In the genomic region with DNA sequence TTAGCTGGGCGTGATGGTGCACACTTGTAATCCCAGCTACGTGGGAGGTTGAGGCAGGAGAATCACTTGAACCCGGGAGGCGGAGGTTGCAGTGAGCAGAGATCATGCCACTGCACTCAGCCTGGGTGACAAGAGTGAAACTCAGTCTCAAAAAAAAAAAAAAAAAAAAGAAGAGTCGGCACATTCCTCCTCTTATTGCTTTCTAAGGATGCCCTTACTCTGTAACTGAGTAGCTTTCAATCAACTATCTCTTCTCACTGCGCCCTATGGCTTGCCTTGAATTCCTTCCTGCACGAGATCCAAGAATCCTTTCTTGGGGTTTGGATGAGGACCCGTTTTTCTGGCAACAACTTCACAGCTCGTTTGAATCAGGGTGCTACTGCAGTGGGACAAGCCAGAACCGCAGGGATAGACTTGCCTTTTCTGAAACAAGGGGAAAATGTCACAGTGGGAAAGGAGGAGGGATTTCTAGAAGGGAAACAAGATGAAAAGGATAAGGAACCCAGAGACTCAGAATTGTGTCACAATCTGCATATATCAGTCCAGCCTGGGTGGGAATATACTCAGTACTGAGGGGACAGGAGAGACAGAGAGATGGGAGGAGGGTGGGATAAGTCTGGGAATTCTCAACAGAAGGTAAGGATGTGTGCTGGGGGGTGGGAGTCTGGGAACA, we compare ENCODE assay signal across 11 cellular contexts. TPM values are rescaled to one million over a fixed set of nuclear protein-coding genes. Genes with fewer than 3 reads are reported as not detected.
A peak's percentile ranks its signal among the peaks of the same experiment; 100 is the strongest.
DNase-seq lines count a peak whose midpoint lies in the region; TF ChIP-seq lines count a peak whose summit lies in the region.
"Had no signal": no experiment of that assay in that cellular context is flagged by ENCODE, and none has a peak within 500 bp of the region (broad histone marks: within the 10 kb centered on the region; RNA-seq: fewer than 3 reads in every experiment).

No MANE protein-coding gene starts in this region.

- H3K27ac ChIP-seq in breast epithelium: peak overlapping the region; percentile 13 to 45
- H3K27ac ChIP-seq in cingulate gyrus (ENCODE audit: low read depth, low read length): peak overlapping the region; percentile 14
- H3K27ac ChIP-seq in mesodermal cell (ENCODE audit: low read depth, low read length, severe bottlenecking): peak overlapping the region; percentile 93
- H3K27ac ChIP-seq in vagina: no peak overlapping the region

- H3K4me3 ChIP-seq in breast epithelium (peak overlapping the region in 2 of 3 donors; percentile 15 to 42), mesodermal cell (ENCODE audit: extremely low read depth, insufficient read depth, low read length, poor library complexity, severe bottlenecking) (peak overlapping the region; percentile 14), vagina (no peak overlapping the region)

- H3K27me3 ChIP-seq in breast epithelium (no peaks in the 10 kb centered on the region), vagina (no peaks in the 10 kb centered on the region)

- H3K4me3 Mint-ChIP-seq in MCF 10A (ENCODE audit: unreplicated experiment) (no peak overlapping the region), type B pancreatic cell (peak overlapping the region; percentile 77)
- H3K4me3 Mint-ChIP-seq in activated CD4-positive, alpha-beta T cell treated with anti-CD3 and anti-CD28 coated beads, Interleukin-2, amount 10 ng/mL, durations not matched to agents 24 days and 14 days: no peak overlapping the region

- H3K27ac Mint-ChIP-seq in MCF 10A (ENCODE audit: low read depth, unreplicated experiment) (no peak overlapping the region), type B pancreatic cell (peak overlapping the region; percentile 77)
- H3K27ac Mint-ChIP-seq in activated CD4-positive, alpha-beta T cell treated with anti-CD3 and anti-CD28 coated beads, Interleukin-2, amount 10 ng/mL, durations not matched to agents 24 days and 14 days: no peak overlapping the region

- H3K9me3 Mint-ChIP-seq in MCF 10A (ENCODE audit: unreplicated experiment) (no peaks in the 10 kb centered on the region), type B pancreatic cell (no peaks in the 10 kb centered on the region)
- no peaks in the 10 kb centered on the region for H3K9me3 Mint-ChIP-seq in activated CD4-positive, alpha-beta T cell treated with anti-CD3 and anti-CD28 coated beads, Interleukin-2, amount 10 ng/mL, durations not matched to agents 24 days and 14 days

- TF ChIP-seq CTCF in breast epithelium (IDR thresholded peaks at IDR 0.05): no peak
- no peak for TF ChIP-seq CTCF in MCF 10A (IDR thresholded peaks at IDR 0.05; ENCODE audit: unreplicated experiment)
- TF ChIP-seq CTCF in type B pancreatic cell (conservative IDR thresholded peaks at IDR 0.05): no peak
- TF ChIP-seq CTCF in vagina (IDR thresholded peaks at IDR 0.05): no peak

- H3K4me1 ChIP-seq in breast epithelium: no peaks in the 10 kb centered on the region
- H3K4me1 ChIP-seq in mesodermal cell (ENCODE audit: control insufficient read depth, insufficient read depth, low read length, poor library complexity, severe bottlenecking): peaks cover 35% of the 10 kb centered on the region
- peaks cover 7% of the 10 kb centered on the region for H3K4me1 ChIP-seq in vagina

- DNase-seq in breast epithelium (ENCODE audit: low spot score in 2 of 2): no peak
- no peak for DNase-seq in MCF 10A (ENCODE audit: unreplicated experiment)
- no peak for DNase-seq in type B pancreatic cell (ENCODE audit: extremely low spot score, unreplicated experiment)
- no peak for DNase-seq in activated CD4-positive, alpha-beta T cell treated with anti-CD3 and anti-CD28 coated beads, Interleukin-2, amount 50 U/mL, for 48 hours
- no peak for DNase-seq in vagina (ENCODE audit: extremely low spot score in 2 of 2)
- no peak for DNase-seq in activated CD4-positive, alpha-beta T cell treated with anti-CD3 and anti-CD28 coated beads, Interleukin-2, amount 10 ng/mL, durations not matched to agents 24 days and 14 days
- DNase-seq: 8988T, NCI-H2029, T-helper 9 cell had no signal

- H3K9me3 ChIP-seq in breast epithelium (no peaks in the 10 kb centered on the region), mesodermal cell (ENCODE audit: control insufficient read depth, low read length) (no peaks in the 10 kb centered on the region), vagina (no peaks in the 10 kb centered on the region)

- POLR2A ChIA-PET in MCF 10A (lab: Yijun Ruan, JAX): interaction anchor here (1.0 to 1.9 kb wide), 3 partner anchors 10 to 67 kb away, joined by 3 to 4 read pairs (median 4); no protein-coding TSS in a partner anchor

- 47 to 58% methylated on average over 9 of the region's 10 CpGs for WGBS in mesodermal cell (ENCODE audit: insufficient coverage in 2 of 2), 2 experiments

- intact Hi-C loops in breast epithelium (cut with DNase I; ENCODE audit: low total_unique reads) (no loop called here), MCF 10A (cut with micrococcal nuclease) (no loop called here), vagina (cut with DNase I) (no loop called here)
- intact Hi-C loops in activated CD4-positive, alpha-beta T cell treated with anti-CD3 and anti-CD28 coated beads, Interleukin-2, amount 10 ng/mL, durations not matched to agents 24 days and 14 days (cut with micrococcal nuclease): no loop called here

- TF ChIP-seq POLR2A in breast epithelium (IDR thresholded peaks at IDR 0.05) (no peak), vagina (IDR thresholded peaks at IDR 0.05) (no peak)

- H3K27me3 Mint-ChIP-seq in MCF 10A (ENCODE audit: insufficient read depth, unreplicated experiment) (peaks cover 27% of the 10 kb centered on the region), type B pancreatic cell (peaks cover 3% of the 10 kb centered on the region)
- H3K27me3 Mint-ChIP-seq in activated CD4-positive, alpha-beta T cell treated with anti-CD3 and anti-CD28 coated beads, Interleukin-2, amount 10 ng/mL, durations not matched to agents 24 days and 14 days: peaks cover 38% of the 10 kb centered on the region

- no peaks in the 10 kb centered on the region for H3K36me3 ChIP-seq in breast epithelium
- H3K36me3 ChIP-seq in mesodermal cell (ENCODE audit: control insufficient read depth, insufficient read depth, low read length): no peaks in the 10 kb centered on the region
- no peaks in the 10 kb centered on the region for H3K36me3 ChIP-seq in vagina

- H3K4me1 Mint-ChIP-seq in MCF 10A (ENCODE audit: insufficient read depth, unreplicated experiment): peaks cover 8% of the 10 kb centered on the region
- H3K4me1 Mint-ChIP-seq in type B pancreatic cell (ENCODE audit: unreplicated experiment): peaks cover 45% of the 10 kb centered on the region
- peaks cover 8% of the 10 kb centered on the region for H3K4me1 Mint-ChIP-seq in activated CD4-positive, alpha-beta T cell treated with anti-CD3 and anti-CD28 coated beads, Interleukin-2, amount 10 ng/mL, durations not matched to agents 24 days and 14 days

- CTCF ChIA-PET in MCF 10A (lab: Yijun Ruan, JAX): interaction anchor here (1.4 to 4.8 kb wide), 3 partner anchors 9 to 55 kb away, joined by 4 to 24 read pairs (median 11); partner anchors contain the start of gene DDX23

- BruUV-seq in MCF 10A (replicated peaks; lab: Mats Ljungman, UMichigan): no TSS peak

- H3K36me3 Mint-ChIP-seq in MCF 10A (ENCODE audit: insufficient read depth, unreplicated experiment): peaks cover 6% of the 10 kb centered on the region
- no peaks in the 10 kb centered on the region for H3K36me3 Mint-ChIP-seq in type B pancreatic cell
- H3K36me3 Mint-ChIP-seq in activated CD4-positive, alpha-beta T cell treated with anti-CD3 and anti-CD28 coated beads, Interleukin-2, amount 10 ng/mL, durations not matched to agents 24 days and 14 days (ENCODE audit: low read depth): no peaks in the 10 kb centered on the region

RNA-seq across cellular contexts. Expression of gene RND1, which starts 16.1 kb away (rescaled TPM):
- 1 to 10 TPM; 1.1 to 5.4 (median 3.3) TPM for total RNA-seq in breast epithelium
- 1.0 and 1.2 TPM in 2 replicates for total RNA-seq in MCF 10A (2022)
- 4.2 TPM for polyA plus RNA-seq in mesodermal cell (2013, experiment 1 of 2)
- polyA plus RNA-seq in mesodermal cell (2013, experiment 2 of 2): 5.8 TPM
- total RNA-seq in type B pancreatic cell (ENCODE audit: low replicate concordance): 3.2 and 6.9 TPM in 2 replicates
- total RNA-seq in vagina: 3.9 TPM
- 4.4 and 5.7 TPM in 2 replicates for total RNA-seq in activated CD4-positive, alpha-beta T cell treated with anti-CD3 and anti-CD28 coated beads, Interleukin-2, amount 10 ng/mL, durations not matched to agents 24 days and 14 days

RNA-seq across cellular contexts. Expression of gene DDX23, which starts 29.8 kb away (rescaled TPM):
- total RNA-seq in breast epithelium (10 to 100 TPM; 65.4 to 89.9 (median 76.0) TPM), MCF 10A (2022) (67.8 and 88.4 TPM in 2 replicates), type B pancreatic cell (ENCODE audit: low replicate concordance) (95.3 and 104 TPM in 2 replicates), vagina (57.9 TPM)
- polyA plus RNA-seq in mesodermal cell (2013, experiment 1 of 2): 55.7 TPM
- 50.3 TPM for polyA plus RNA-seq in mesodermal cell (2013, experiment 2 of 2)
- total RNA-seq in activated CD4-positive, alpha-beta T cell treated with anti-CD3 and anti-CD28 coated beads, Interleukin-2, amount 10 ng/mL, durations not matched to agents 24 days and 14 days: 122 and 126 TPM in 2 replicates

RNA-seq across cellular contexts. Expression of gene FKBP11, which starts 43.5 kb away (rescaled TPM):
- 10 to 100 TPM in 2 of 3 donors, 1 to 10 TPM in 1; 3.7 to 15.7 (median 13.5) TPM for total RNA-seq in breast epithelium
- total RNA-seq in MCF 10A (2022): 11.0 and 13.1 TPM in 2 replicates
- polyA plus RNA-seq in mesodermal cell (2013, experiment 1 of 2): 18.6 TPM
- polyA plus RNA-seq in mesodermal cell (2013, experiment 2 of 2): 19.8 TPM
- 44.6 and 56.3 TPM in 2 replicates for total RNA-seq in type B pancreatic cell (ENCODE audit: low replicate concordance)
- total RNA-seq in vagina: 16.9 TPM
- 68.6 and 75.3 TPM in 2 replicates for total RNA-seq in activated CD4-positive, alpha-beta T cell treated with anti-CD3 and anti-CD28 coated beads, Interleukin-2, amount 10 ng/mL, durations not matched to agents 24 days and 14 days

Comparison
In these comparisons a context has a peak if more than half of its experiments do, and no peak if none do; other contexts are left out.
1. H3K4me3 ChIP-seq: peak in breast epithelium (2 of 3) and mesodermal cell (single experiment); none in vagina (0 of 2).